ENCODE assay signal across 18 cellular contexts in genomic region chr16:86442703-86443102, GRCh38.
"Had no signal": no experiment of that assay in that cellular context is flagged by ENCODE, and none has a peak within 500 bp of the region (broad histone marks: within the 10 kb centered on the region; RNA-seq: fewer than 3 reads in every experiment).

No MANE protein-coding gene starts in this region.

- DNase-seq: central memory CD4-positive, alpha-beta T cell; dorsolateral prefrontal cortex; effector CD4-positive, alpha-beta T cell; head of caudate nucleus; left cardiac atrium; left lung; mesenchymal stem cell; mucosa of descending colon; naive thymus-derived CD4-positive, alpha-beta T cell; right cardiac atrium; small intestine; stimulated activated CD4-positive, alpha-beta T cell treated with anti-CD3 and anti-CD28 coated beads, Interleukin-15, amount 100 ng/mL, for 24 hours; stimulated activated CD4-positive, alpha-beta T cell treated with anti-CD3 and anti-CD28 coated beads, Interleukin-2, amount 100 ng/mL, for 48 hours; stimulated activated naive B cell treated with anti-CD40 and anti-IgM and Interleukin-4, amounts not matched to agents 10 μg/mL and 1 μg/mL and 100 μg/mL, for 72 hours; thyroid gland had no signal

- H3K4me1 ChIP-seq: left lung, neural progenitor cell, parathyroid adenoma, thyroid gland had no signal

- ATAC-seq: left cardiac atrium; left lung; mucosa of descending colon; naive thymus-derived CD4-positive, alpha-beta T cell; right cardiac atrium; stimulated activated naive B cell treated with anti-CD40 and anti-IgM and Interleukin-4, amounts not matched to agents 10 μg/mL and 1 μg/mL and 100 μg/mL, for 72 hours had no signal

- H3K27me3 ChIP-seq: hepatocyte, thyroid gland had no signal

- H3K4me3 ChIP-seq: dorsolateral prefrontal cortex, hepatocyte, left lung, mucosa of descending colon, neural progenitor cell, thyroid gland had no signal

- H3K27ac ChIP-seq: dorsolateral prefrontal cortex, hepatocyte, left lung, neural progenitor cell, parathyroid adenoma, thyroid gland had no signal

- H3K9me3 ChIP-seq: left lung, mucosa of descending colon, thyroid gland had no signal

- H3K36me3 ChIP-seq: left lung, neural progenitor cell, thyroid gland had no signal
